ENCODE assay signal across 19 cellular contexts in the genomic region with DNA sequence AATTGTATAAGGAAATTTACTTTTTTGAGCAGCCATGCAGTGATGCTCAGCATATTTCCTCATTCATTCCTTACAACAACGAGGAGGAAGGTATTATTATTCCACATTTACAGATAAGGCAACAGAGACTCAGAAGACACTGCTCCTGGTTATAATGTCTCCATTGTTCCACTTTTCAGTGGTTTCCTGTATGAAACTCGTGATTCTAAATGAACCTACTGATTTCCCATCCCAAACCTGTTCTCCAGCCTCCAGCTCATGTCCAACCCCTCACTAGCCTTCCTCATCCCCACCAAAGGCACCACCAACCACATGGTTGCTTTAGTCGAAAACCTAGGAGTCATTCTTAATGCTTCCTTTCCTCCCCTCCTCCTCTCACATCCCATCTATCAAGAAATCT.
"Had no signal": no experiment of that assay in that cellular context is flagged by ENCODE, and none has a peak within 500 bp of the region (broad histone marks: within the 10 kb centered on the region; RNA-seq: fewer than 3 reads in every experiment).

No MANE protein-coding gene starts in this region.

- H3K4me1 ChIP-seq: left lung, lower lobe of right lung had no signal

- H3K36me3 ChIP-seq: esophagus squamous epithelium, heart right ventricle, left lung, lower lobe of right lung had no signal

- ATAC-seq: effector memory CD8-positive, alpha-beta T cell; esophagus mucosa; heart right ventricle; left cardiac atrium; left lung; left ventricle myocardium superior; lower lobe of right lung had no signal

- H3K27me3 ChIP-seq: esophagus squamous epithelium, left lung had no signal

- H3K27ac ChIP-seq: epithelial cell of prostate, esophagus squamous epithelium, heart right ventricle, left lung, lower lobe of right lung had no signal

- H3K4me3 ChIP-seq: esophagus squamous epithelium, heart right ventricle, left lung, lower lobe of right lung had no signal

- DNase-seq: cortex of kidney; effector CD8-positive, alpha-beta T cell; effector memory CD8-positive, alpha-beta T cell; endodermal cell; erythroblast; esophagus squamous epithelium; foreskin fibroblast; glutamatergic neuron; head of caudate nucleus; heart right ventricle; hippocampal formation; left cardiac atrium; left lung; left ventricle myocardium superior; lower lobe of right lung; mesendoderm; midbrain had no signal
